ENCODE assay signal across 30 cellular contexts in genomic region chr10:123879596-123880257, GRCh38. TPM values are rescaled to one million over a fixed set of nuclear protein-coding genes. Genes with fewer than 3 reads are reported as not detected.
"Had no signal": no experiment of that assay in that cellular context is flagged by ENCODE, and none has a peak within 500 bp of the region (broad histone marks: within the 10 kb centered on the region; RNA-seq: fewer than 3 reads in every experiment).

No MANE protein-coding gene starts in this region.

- H3K27me3 Mint-ChIP-seq: activated CD4-positive, alpha-beta T cell treated with anti-CD3 and anti-CD28 coated beads, Interleukin-2, amount 10 ng/mL, durations not matched to agents 24 days and 14 days; activated naive CD8-positive, alpha-beta T cell treated with anti-CD3 and anti-CD28 coated beads for 36 hours had no signal

- H3K27ac ChIP-seq: adrenal gland, cardiac muscle cell, psoas muscle, right atrium auricular region, thyroid gland, VCaP had no signal

- H3K36me3 Mint-ChIP-seq: activated CD4-positive, alpha-beta memory T cell treated with anti-CD3 and anti-CD28 coated beads for 36 hours; activated naive CD8-positive, alpha-beta T cell treated with anti-CD3 and anti-CD28 coated beads for 36 hours; brain; immature natural killer cell; memory B cell; naive thymus-derived CD8-positive, alpha-beta T cell; stimulated activated effector memory CD8-positive, alpha-beta T cell treated with anti-CD3 and anti-CD28 coated beads, Interleukin-12 subunit alpha, Interleukin-12 subunit beta, amount 100 ng/mL, for 72 hours had no signal

- H3K27ac Mint-ChIP-seq: activated CD4-positive, alpha-beta memory T cell treated with anti-CD3 and anti-CD28 coated beads for 36 hours; activated CD4-positive, alpha-beta T cell treated with anti-CD3 and anti-CD28 coated beads, Interleukin-2, amount 10 ng/mL, durations not matched to agents 24 days and 14 days; activated naive CD4-positive, alpha-beta T cell treated with anti-CD3 and anti-CD28 coated beads for 36 hours; activated naive CD8-positive, alpha-beta T cell treated with anti-CD3 and anti-CD28 coated beads for 36 hours; activated T-helper 2 cell treated with anti-CD3 and anti-CD28 coated beads, Interferon-gamma antibody, Interleukin-2, Interleukin-4, amounts not matched to agents 10 μg/mL and 5 μg/mL and 100 μg/mL, durations not matched to agents 14 hours and 24 hours and 36 hours; brain; immature natural killer cell; memory B cell; naive thymus-derived CD8-positive, alpha-beta T cell; stimulated activated effector memory CD8-positive, alpha-beta T cell treated with anti-CD3 and anti-CD28 coated beads, Interleukin-12 subunit alpha, Interleukin-12 subunit beta, amount 100 ng/mL, for 72 hours; stimulated activated naive CD8-positive, alpha-beta T cell treated with anti-CD3 and anti-CD28 coated beads, Interleukin-15, Interleukin-2, amounts not matched to agents 100 ng/mL and 50 ng/mL, for 24 hours had no signal

- H3K27me3 ChIP-seq: adrenal gland, cardiac muscle cell, heart left ventricle, right atrium auricular region, thyroid gland had no signal

- H3K4me1 Mint-ChIP-seq: activated CD4-positive, alpha-beta T cell treated with anti-CD3 and anti-CD28 coated beads, Interleukin-2, amount 10 ng/mL, durations not matched to agents 24 days and 14 days; activated naive CD8-positive, alpha-beta T cell treated with anti-CD3 and anti-CD28 coated beads for 36 hours; brain; memory B cell; naive thymus-derived CD8-positive, alpha-beta T cell; stimulated activated effector memory CD8-positive, alpha-beta T cell treated with anti-CD3 and anti-CD28 coated beads, Interleukin-12 subunit alpha, Interleukin-12 subunit beta, amount 100 ng/mL, for 72 hours had no signal

- H3K4me3 ChIP-seq: adrenal gland, cardiac muscle cell, heart left ventricle, psoas muscle, right atrium auricular region, thyroid gland had no signal

- H3K4me1 ChIP-seq: adrenal gland, psoas muscle, right atrium auricular region, thyroid gland had no signal

- H3K4me3 Mint-ChIP-seq: activated CD4-positive, alpha-beta memory T cell treated with anti-CD3 and anti-CD28 coated beads for 36 hours; activated CD4-positive, alpha-beta T cell treated with anti-CD3 and anti-CD28 coated beads, Interleukin-2, amount 10 ng/mL, durations not matched to agents 24 days and 14 days; activated naive CD4-positive, alpha-beta T cell treated with anti-CD3 and anti-CD28 coated beads for 36 hours; activated naive CD8-positive, alpha-beta T cell treated with anti-CD3 and anti-CD28 coated beads for 36 hours; brain; immature natural killer cell; memory B cell; naive thymus-derived CD8-positive, alpha-beta T cell; stimulated activated effector memory CD8-positive, alpha-beta T cell treated with anti-CD3 and anti-CD28 coated beads, Interleukin-12 subunit alpha, Interleukin-12 subunit beta, amount 100 ng/mL, for 72 hours; stimulated activated naive CD8-positive, alpha-beta T cell treated with anti-CD3 and anti-CD28 coated beads, Interleukin-15, Interleukin-2, amounts not matched to agents 100 ng/mL and 50 ng/mL, for 24 hours had no signal

- DNase-seq: activated CD4-positive, alpha-beta memory T cell treated with anti-CD3 and anti-CD28 coated beads for 36 hours; activated CD4-positive, alpha-beta T cell treated with anti-CD3 and anti-CD28 coated beads, Interleukin-2, amount 10 ng/mL, durations not matched to agents 24 days and 14 days; activated CD8-positive, alpha-beta memory T cell treated with anti-CD3 and anti-CD28 coated beads, Interleukin-2, amount 50 U/mL, for 48 hours; activated naive CD4-positive, alpha-beta T cell treated with anti-CD3 and anti-CD28 coated beads for 36 hours; activated naive CD8-positive, alpha-beta T cell treated with anti-CD3 and anti-CD28 coated beads for 36 hours; activated T-cell treated with anti-CD3 and anti-CD28 coated beads, Interleukin-2, amount 50 U/mL, for 48 hours; adrenal gland; aorta; cerebellar nuclear complex; cortex of kidney; heart left ventricle; immature natural killer cell; midbrain; naive thymus-derived CD8-positive, alpha-beta T cell; stimulated activated CD4-positive, alpha-beta T cell treated with anti-CD3 and anti-CD28 coated beads, Interleukin-4, amount 100 ng/mL, for 24 hours; substantia nigra; thyroid gland had no signal

- H3K9me3 Mint-ChIP-seq: activated naive CD4-positive, alpha-beta T cell treated with anti-CD3 and anti-CD28 coated beads for 36 hours; activated naive CD8-positive, alpha-beta T cell treated with anti-CD3 and anti-CD28 coated beads for 36 hours; activated T-helper 2 cell treated with anti-CD3 and anti-CD28 coated beads, Interferon-gamma antibody, Interleukin-2, Interleukin-4, amounts not matched to agents 10 μg/mL and 5 μg/mL and 100 μg/mL, durations not matched to agents 14 hours and 24 hours and 36 hours; immature natural killer cell; naive thymus-derived CD8-positive, alpha-beta T cell; stimulated activated effector memory CD8-positive, alpha-beta T cell treated with anti-CD3 and anti-CD28 coated beads, Interleukin-12 subunit alpha, Interleukin-12 subunit beta, amount 100 ng/mL, for 72 hours; stimulated activated naive CD8-positive, alpha-beta T cell treated with anti-CD3 and anti-CD28 coated beads, Interleukin-15, Interleukin-2, amounts not matched to agents 100 ng/mL and 50 ng/mL, for 24 hours had no signal

- ATAC-seq: activated CD4-positive, CD25-positive, alpha-beta regulatory T cell treated with anti-CD3 and anti-CD28 coated beads, Interleukin-2, amount 50 U/mL, for 24 hours; heart left ventricle; naive thymus-derived CD8-positive, alpha-beta T cell; psoas muscle; stimulated activated effector memory CD8-positive, alpha-beta T cell treated with anti-CD3 and anti-CD28 coated beads, Interleukin-12 subunit alpha, Interleukin-12 subunit beta, amount 100 ng/mL, for 72 hours had no signal

- H3K9me3 ChIP-seq: adrenal gland, right atrium auricular region, thyroid gland had no signal

- H3K36me3 ChIP-seq: adrenal gland, cardiac muscle cell, right atrium auricular region, thyroid gland had no signal

RNA-seq across cellular contexts. Expression of gene CPXM2, which starts 11.9 kb away (rescaled TPM):
- total RNA-seq: activated CD4-positive, alpha-beta memory T cell treated with anti-CD3 and anti-CD28 coated beads for 36 hours; activated CD4-positive, alpha-beta T cell treated with anti-CD3 and anti-CD28 coated beads, Interleukin-2, amount 10 ng/mL, durations not matched to agents 24 days and 14 days; activated CD8-positive, alpha-beta memory T cell treated with anti-CD3 and anti-CD28 coated beads for 36 hours; activated naive CD4-positive, alpha-beta T cell treated with anti-CD3 and anti-CD28 coated beads for 36 hours; activated naive CD8-positive, alpha-beta T cell treated with anti-CD3 and anti-CD28 coated beads for 36 hours; activated T-helper 2 cell treated with anti-CD3 and anti-CD28 coated beads, Interferon-gamma antibody, Interleukin-2, Interleukin-4, amounts not matched to agents 10 μg/mL and 5 μg/mL and 100 μg/mL, durations not matched to agents 14 hours and 24 hours and 36 hours; naive thymus-derived CD8-positive, alpha-beta T cell; osteocyte; T-helper 1 cell treated with Interleukin-12 subunit alpha and Interleukin-12 subunit beta and Interleukin-4 antibody, amounts not matched to agents 30 ng/mL and 1 ng/mL, for 36 hours had no signal
